ENCODE assay signal across 11 cellular contexts in genomic region chr16:15966420-15967222, GRCh38. TPM values are rescaled to one million over a fixed set of nuclear protein-coding genes. Genes with fewer than 3 reads are reported as not detected.
DNase-seq lines count a peak whose midpoint lies in the region; ATAC-seq, FAIRE-seq and TF ChIP-seq lines count a peak whose summit lies in the region.
"Had no signal": no experiment of that assay in that cellular context is flagged by ENCODE, and none has a peak within 500 bp of the region (broad histone marks: within the 10 kb centered on the region; RNA-seq: fewer than 3 reads in every experiment).

No MANE protein-coding gene starts in this region.

- TF ChIP-seq POLR2A in A549 (IDR thresholded peaks at IDR 0.05; ENCODE audit: low read length) (no peak), H54 (IDR thresholded peaks at IDR 0.05; ENCODE audit: low read depth, low read length) (no peak)

- FAIRE-seq in A549 (lab: Jason Lieb, UNC) (no peak), H54 (lab: Jason Lieb, UNC) (peak; percentile 69)

- peak overlapping the region; percentile 80 for H3K4me2 ChIP-seq in A549

- 3% methylated on average over 8 of the region's 8 CpGs for WGBS in A549 (ENCODE audit: missing lambda C conversion rate)

- ATAC-seq in A549 (peak; percentile 92 to 99), GM18498 (IDR thresholded peaks at IDR 0.05; ENCODE audit: unreplicated experiment) (no peak), HG02610 (IDR thresholded peaks at IDR 0.05; ENCODE audit: unreplicated experiment) (no peak)

- DNase-seq in A549 (ENCODE audit: low read depth in 1 of 2, low spot score in 1 of 2) (peak; percentile 92 to 94), H54 (ENCODE audit: insufficient read length, low spot score) (peak; percentile 74), iPS-NIHi11 (ENCODE audit: low spot score) (peak; percentile 56), NCI-H1092 treated with DMSO at 0.1 percent for 48 hours (lab: John Stamatoyannopoulos, UW) (no peak), SHP77 (lab: John Stamatoyannopoulos, UW) (no peak)
- DNase-seq: DMS53, OCI-M1 had no signal

- H3K27ac ChIP-seq in A549, result peak overlapping the region; percentile 81 to 95
- H3K27ac ChIP-seq: heart left ventricle had no signal

- no peak overlapping the region for H3K4me3 ChIP-seq in A549
- peak overlapping the region; percentile 30; the same call in 1 of the 2 replicates for H3K4me3 ChIP-seq in WI38 (ENCODE audit: low read depth, low read length)
- H3K4me3 ChIP-seq: heart left ventricle had no signal

- CTCF ChIA-PET in A549 (lab: Yijun Ruan, JAX), result interaction anchor here (0.6 to 2.8 kb wide), 14 partner anchors 10 to 201 kb away, joined by 3 to 11 read pairs (median 3); no protein-coding TSS in a partner anchor

- TF ChIP-seq CTCF in A549 (IDR thresholded peaks at IDR 0.05), result no peak
- TF ChIP-seq CTCF in WI38 (IDR thresholded peaks at IDR 0.05; ENCODE audit: low read depth, low read length), result no peak

- peak in 1 of 2 experiments; percentile 26; a peak in 3 of 5 replicates for TF ChIP-seq RAD21 in A549 (conservative IDR thresholded peaks at IDR 0.05 in 1 of 2, IDR thresholded peaks at IDR 0.05 in 1 of 2)

- POLR2A ChIA-PET in A549 (lab: Yijun Ruan, JAX), result interaction anchor here (0.7 to 2.1 kb wide), 11 partner anchors 8 to 92 kb away, joined by 3 to 13 read pairs (median 6); partner anchors contain the start of gene CEP20

- peak in 1 of 2 experiments; percentile 43; a peak in 2 of 5 replicates for TF ChIP-seq EP300 in A549 (IDR thresholded peaks at IDR 0.05)

- peaks cover 70% of the 10 kb centered on the region for H3K4me1 ChIP-seq in A549

- peaks cover 28% of the 10 kb centered on the region for H3K9me3 ChIP-seq in A549

TF ChIP-seq in A549, 52 proteins besides CTCF, POLR2A, EP300 and RAD21:
- peak; percentile 48; the same call in 1 of the 2 replicates for TF ChIP-seq GATA3 (IDR thresholded peaks at IDR 0.05; ENCODE audit: borderline replicate concordance)
- TF ChIP-seq MAX (IDR thresholded peaks at IDR 0.05), result peak; percentile 43; the same call in 1 of the 2 replicates
- no peak for TF ChIP-seq CEBPB (IDR thresholded peaks at IDR 0.05)
- no peak for TF ChIP-seq FOSL2 (IDR thresholded peaks at IDR 0.05)
- TF ChIP-seq FOSL2 (CRISPR knock-in tag; IDR thresholded peaks at IDR 0.05), result peak; percentile 86
- TF ChIP-seq TFCP2L1 (CRISPR knock-in tag; IDR thresholded peaks at IDR 0.05), result no peak
- TF ChIP-seq BCL3 (IDR thresholded peaks at IDR 0.05), result no peak
- TF ChIP-seq JUNB (IDR thresholded peaks at IDR 0.05), result peak; percentile 58; the same call in 1 of the 2 replicates
- no peak for TF ChIP-seq ESRRA (IDR thresholded peaks at IDR 0.05; ENCODE audit: borderline replicate concordance, low read length)
- TF ChIP-seq EHF (CRISPR knock-in tag; IDR thresholded peaks at IDR 0.05), result no peak
- TF ChIP-seq HEYL (CRISPR knock-in tag; IDR thresholded peaks at IDR 0.05), result no peak
- TF ChIP-seq SMC3 (IDR thresholded peaks at IDR 0.05), result no peak
- TF ChIP-seq JUN (IDR thresholded peaks at IDR 0.05), result peak; percentile 27 to 54; a peak in 2 of 5 replicates
- TF ChIP-seq PHF8 (IDR thresholded peaks at IDR 0.05; ENCODE audit: borderline replicate concordance, low read depth), result no peak
TF ChIP-seq in A549: peak in this region for 5.

RNA-seq across cellular contexts. Expression of gene ABCC1, which starts 17.2 kb away (rescaled TPM):
- polyA plus RNA-seq in A549 (2011; rRNA removed) (56.5 and 108 TPM in 2 replicates), A549 (2017; fragmentation: RNase III; extraction: RNeasy Plus Mini Kit Qiagen cat#74134 plus additional on column Dnase treatment) (86.7 to 93.8 TPM (median 90.7 TPM) in 3 replicates)
- 59.3 and 77.9 TPM in 2 replicates for polyA plus RNA-seq in A549 (2012; cell fraction: cytosol; rRNA removed)
- 184 and 231 TPM in 2 replicates for polyA plus RNA-seq in A549 (2012; cell fraction: nucleus; rRNA removed)
- 359 and 414 TPM in 2 replicates for polyA minus RNA-seq in A549 (2011; rRNA and poly(A)+ RNA removed)

Comparison
In these comparisons a context has a peak if more than half of its experiments do, and no peak if none do; other contexts are left out.
1. ATAC-seq: peak in A549 (2 of 2); none in GM18498 (single experiment) and HG02610 (single experiment).
2. DNase-seq: peak in A549 (2 of 2), H54 (single experiment) and iPS-NIHi11 (single experiment); none in NCI-H1092 treated with DMSO at 0.1 percent for 48 hours (single experiment) and SHP77 (0 of 2).